8 cellular contexts compared by ENCODE assay signal in genomic region chr10:101031796-101032636, GRCh38. TPM values are rescaled to one million over a fixed set of nuclear protein-coding genes. Genes with fewer than 3 reads are reported as not detected.
DNase-seq lines count a peak whose midpoint lies in the region; ATAC-seq and TF ChIP-seq lines count a peak whose summit lies in the region.

No MANE protein-coding gene starts in this region.

- WGBS in esophagus, 2 donors: 0 to 2% methylated on average over 44 to 47 of the region's 47 CpGs

- H2AFZ ChIP-seq in OCI-LY1 (ENCODE audit: low read length): no peak overlapping the region

- no peaks in the 10 kb centered on the region for H3K9me3 ChIP-seq in OCI-LY1 (ENCODE audit: low read length)
- no peaks in the 10 kb centered on the region for H3K9me3 ChIP-seq in esophagus (ENCODE audit: control insufficient read depth in 2 of 2, insufficient read depth in 1 of 2, low read depth in 1 of 2, low read length in 1 of 2)
- no peaks in the 10 kb centered on the region for H3K9me3 ChIP-seq in mucosa of stomach (ENCODE audit: control insufficient read depth, low read length)

- peak overlapping the region; percentile 53 for H3K4me3 ChIP-seq in OCI-LY1 (ENCODE audit: low read depth, low read length, poor library complexity, severe bottlenecking)
- peak overlapping the region; percentile 63 for H3K4me3 ChIP-seq in esophagus (ENCODE audit: low read depth in 1 of 2, low read length in 2 of 2)
- peak overlapping the region; percentile 90 for H3K4me3 ChIP-seq in mucosa of stomach (ENCODE audit: low read length)

- TF ChIP-seq CTCF in CD14-positive monocyte (IDR thresholded peaks at IDR 0.05) (no peak), OCI-LY1 (IDR thresholded peaks at IDR 0.05; ENCODE audit: low read length) (no peak)

- H3K9ac ChIP-seq in OCI-LY1 (ENCODE audit: low read length): no peak overlapping the region; the same call in 1 of the 2 replicates
- peak overlapping the region; percentile 55 for H3K9ac ChIP-seq in mucosa of stomach (ENCODE audit: low read length)

- H3K79me2 ChIP-seq in OCI-LY1 (ENCODE audit: insufficient read depth, low read length): no peaks in the 10 kb centered on the region

- H3K9me3 Mint-ChIP-seq in CD14-positive monocyte: peaks cover 0 to 1% (median 0%) of the 10 kb centered on the region in 7 donors

- peak; percentile 83 for DNase-seq in CD14-positive monocyte (ENCODE audit: low spot score)
- peak; percentile 74 to 80 for DNase-seq in activated T-cell treated with anti-CD3 and anti-CD28 coated beads, Interleukin-2, amount 50 U/mL, for 48 hours
- peak; percentile 57 for DNase-seq in stimulated activated CD8-positive, alpha-beta memory T cell treated with anti-CD3 and anti-CD28 coated beads, Interleukin-4, amount 100 ng/mL, for 24 hours (ENCODE audit: low read depth)

- H3F3A ChIP-seq in OCI-LY1 (ENCODE audit: insufficient read depth, low read length): no peaks in the 10 kb centered on the region

- no peaks in the 10 kb centered on the region for H3K36me3 ChIP-seq in OCI-LY1 (ENCODE audit: insufficient read depth, low read length)
- H3K36me3 ChIP-seq in esophagus (ENCODE audit: control insufficient read depth in 2 of 2, insufficient read depth in 2 of 2, low read length in 1 of 2): peaks cover 3 to 9% of the 10 kb centered on the region in 2 donors
- no peaks in the 10 kb centered on the region for H3K36me3 ChIP-seq in mucosa of stomach (ENCODE audit: control insufficient read depth, insufficient read depth, low read length)

- peaks cover 54% of the 10 kb centered on the region for H3K4me1 Mint-ChIP-seq in CD14-positive monocyte

- no peaks in the 10 kb centered on the region for H4K20me1 ChIP-seq in OCI-LY1 (ENCODE audit: insufficient read depth, low read length)

- peaks cover 2 to 10% (median 6%) of the 10 kb centered on the region in 3 donors for H3K27me3 Mint-ChIP-seq in CD14-positive monocyte (ENCODE audit: low read depth in 3 of 3)

- peaks cover 29 to 31% of the 10 kb centered on the region in 2 donors for H3K36me3 Mint-ChIP-seq in CD14-positive monocyte

- ATAC-seq in HG02588 (IDR thresholded peaks at IDR 0.05; ENCODE audit: unreplicated experiment) (peak; percentile 34), HG02623 (IDR thresholded peaks at IDR 0.05; ENCODE audit: unreplicated experiment) (no peak)

- peak overlapping the region; percentile 97 to 100 (median 99) for H3K27ac Mint-ChIP-seq in CD14-positive monocyte

- 0 out of 2 replicates have a peak, but pooled peaks cover 4% of the 10 kb centered on the region for H3K27me3 ChIP-seq in OCI-LY1 (ENCODE audit: insufficient read depth, low read length)
- H3K27me3 ChIP-seq in esophagus (ENCODE audit: control insufficient read depth in 1 of 2, insufficient read depth in 2 of 2, low read length in 2 of 2): no peaks in the 10 kb centered on the region
- peaks cover 17% of the 10 kb centered on the region for H3K27me3 ChIP-seq in mucosa of stomach (ENCODE audit: control insufficient read depth, insufficient read depth, low read length)

- H3K27ac ChIP-seq in OCI-LY1 (ENCODE audit: low read depth, low read length, poor library complexity, severe bottlenecking) (no peak overlapping the region), esophagus (ENCODE audit: low read depth in 2 of 2, low read length in 1 of 2) (peak overlapping the region; percentile 91 to 96)

- no peaks in the 10 kb centered on the region for H3K9me2 ChIP-seq in OCI-LY1 (ENCODE audit: low read depth, low read length)

- H3K4me1 ChIP-seq in OCI-LY1 (ENCODE audit: insufficient read depth, low read length, severe bottlenecking): peaks cover 10% of the 10 kb centered on the region
- H3K4me1 ChIP-seq in esophagus (ENCODE audit: control insufficient read depth in 2 of 2, insufficient read depth in 2 of 2, low read length in 1 of 2): peaks cover 3 to 11% of the 10 kb centered on the region in 2 donors
- H3K4me1 ChIP-seq in mucosa of stomach (ENCODE audit: control insufficient read depth, insufficient read depth, low read length): peaks cover 23% of the 10 kb centered on the region

- intact Hi-C loops in CD14-positive monocyte (cut with micrococcal nuclease): no loop called here

- peak overlapping the region; percentile 58 for H3K4me2 ChIP-seq in OCI-LY1 (ENCODE audit: low read length)

- peak overlapping the region; percentile 98 to 99 for H3K4me3 Mint-ChIP-seq in CD14-positive monocyte

RNA-seq across cellular contexts. Expression of gene SFXN3, which starts 1.0 kb away (rescaled TPM):
- polyA plus RNA-seq in CD14-positive monocyte: 10 to 100 TPM; 21.3 to 24.2 TPM
- polyA plus RNA-seq in esophagus: 1 to 10 TPM; 5.2 to 5.7 TPM

RNA-seq across cellular contexts. Expression of gene PDZD7, which starts 1.1 kb away (rescaled TPM):
- polyA plus RNA-seq in CD14-positive monocyte (not detected), esophagus (under 1 TPM; 0.11 to 0.14 TPM)

RNA-seq across cellular contexts. Expression of gene KAZALD1, which starts 29.8 kb away (rescaled TPM):
- polyA plus RNA-seq in CD14-positive monocyte: under 1 TPM; 0.15 to 0.53 TPM
- 1 to 10 TPM in 1 of 2 donors, under 1 TPM in 1; 0.81 to 1.4 TPM for polyA plus RNA-seq in esophagus

RNA-seq across cellular contexts. Expression of gene LZTS2, which starts 32.4 kb away (rescaled TPM):
- 1 to 10 TPM; 2.8 to 3.3 TPM for polyA plus RNA-seq in CD14-positive monocyte
- polyA plus RNA-seq in esophagus: 10 to 100 TPM; 31.8 to 34.9 TPM

RNA-seq across cellular contexts. Expression of gene TWNK, which starts 44.7 kb away (rescaled TPM):
- under 1 TPM; 0.31 to 0.69 TPM for polyA plus RNA-seq in CD14-positive monocyte
- polyA plus RNA-seq in esophagus: 1 to 10 TPM; 3.6 to 7.1 TPM
